Comparison of ENCODE assay signal across 23 cellular contexts in the genomic region with DNA sequence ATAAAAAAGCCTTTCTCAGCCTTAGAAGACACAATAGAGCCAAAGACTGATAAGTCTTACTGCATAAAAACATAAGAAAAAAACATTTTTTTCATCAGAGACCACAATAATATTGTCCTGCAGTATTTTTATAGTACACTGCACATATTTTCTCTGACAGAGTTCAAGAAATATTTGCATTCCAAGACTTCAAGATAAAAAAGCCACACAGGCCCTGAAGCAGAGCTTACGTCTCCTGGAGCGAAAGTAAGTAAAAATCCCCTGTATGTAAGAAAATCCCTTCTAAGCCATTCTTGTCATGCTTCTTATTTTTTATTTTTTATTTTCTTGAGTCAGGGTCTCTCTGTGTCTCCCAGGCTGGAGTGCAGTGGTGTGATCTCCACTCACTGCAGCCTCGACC.
DNase-seq lines count a peak whose midpoint lies in the region; ATAC-seq and TF ChIP-seq lines count a peak whose summit lies in the region.
"Had no signal": no experiment of that assay in that cellular context is flagged by ENCODE, and none has a peak within 500 bp of the region (broad histone marks: within the 10 kb centered on the region; RNA-seq: fewer than 3 reads in every experiment).

No MANE protein-coding gene starts in this region.

- intact Hi-C loops in upper lobe of right lung (cut with DNase I) = no loop called here
- intact Hi-C loops in left ventricle myocardium inferior (cut with micrococcal nuclease) = no loop called here

- H3K27ac ChIP-seq in coronary artery (peak overlapping the region; percentile 39 to 48), upper lobe of right lung (no peak overlapping the region), left ventricle myocardium inferior (replicated peaks) (no peak overlapping the region)
- H3K27ac ChIP-seq: 22Rv1, heart left ventricle, HL-60 had no signal

- no peaks in the 10 kb centered on the region for H3K27me3 ChIP-seq in upper lobe of right lung
- H3K27me3 ChIP-seq in left ventricle myocardium inferior (ENCODE audit: low read depth) = no peaks in the 10 kb centered on the region
- H3K27me3 ChIP-seq: heart left ventricle had no signal

- ATAC-seq in SK-N-SH treated with all-trans-retinoic acid at 6 μM for 48 hours = peak; percentile 84
- ATAC-seq in upper lobe of right lung = no peak
- no peak for ATAC-seq in HG02884 (IDR thresholded peaks at IDR 0.05; ENCODE audit: unreplicated experiment)
- ATAC-seq: activated CD4-positive, alpha-beta T cell treated with anti-CD3 and anti-CD28 coated beads for 36 hours; heart left ventricle; left colon had no signal

- peaks cover 6% of the 10 kb centered on the region for H3K4me1 ChIP-seq in upper lobe of right lung
- no peaks in the 10 kb centered on the region for H3K4me1 ChIP-seq in left ventricle myocardium inferior
- H3K4me1 ChIP-seq: heart left ventricle had no signal

- TF ChIP-seq CTCF in coronary artery (IDR thresholded peaks at IDR 0.05) (no peak), upper lobe of right lung (IDR thresholded peaks at IDR 0.05) (no peak), left ventricle myocardium inferior (IDR thresholded peaks at IDR 0.05; ENCODE audit: borderline replicate concordance) (no peak)

- DNase-seq in A172 (ENCODE audit: low spot score) (peak; percentile 32), coronary artery (ENCODE audit: low spot score) (no peak), kidney glomerular epithelial cell (lab: John Stamatoyannopoulos, UW) (peak; percentile 65), upper lobe of right lung (no peak), Kasumi-1 (lab: John Stamatoyannopoulos, UW) (no peak), left ventricle myocardium inferior (no peak)
- DNase-seq: activated CD4-positive, alpha-beta T cell treated with anti-CD3 and anti-CD28 coated beads for 36 hours; activated CD8-positive, alpha-beta memory T cell treated with anti-CD3 and anti-CD28 coated beads for 24 hours; activated gamma-delta T cell; activated naive CD8-positive, alpha-beta T cell treated with anti-CD3 and anti-CD28 coated beads, Interleukin-2, amount 10 ng/mL, durations not matched to agents 7 days and 5 days; activated T-cell treated with anti-CD3 and anti-CD28 coated beads, Interleukin-2, amount 50 U/mL, for 1 hour; AML-193; CD4-positive, alpha-beta memory T cell; heart left ventricle; left colon; NCI-H1436 treated with DMSO at 0.1 percent for 48 hours; NCI-H2107; NCI-H446; NCI-H82 had no signal

- H3K9me3 ChIP-seq in upper lobe of right lung (no peaks in the 10 kb centered on the region), left ventricle myocardium inferior (replicated peaks) (peaks cover 5% of the 10 kb centered on the region)

- no peaks in the 10 kb centered on the region for H3K36me3 ChIP-seq in upper lobe of right lung
- H3K36me3 ChIP-seq in left ventricle myocardium inferior = no peaks in the 10 kb centered on the region
- H3K36me3 ChIP-seq: heart left ventricle had no signal

- no peak overlapping the region for H3K4me3 ChIP-seq in coronary artery
- no peak overlapping the region for H3K4me3 ChIP-seq in upper lobe of right lung
- H3K4me3 ChIP-seq in left ventricle myocardium inferior = no peak overlapping the region
- H3K4me3 ChIP-seq: heart left ventricle had no signal

TF ChIP-seq in SK-N-SH treated with all-trans-retinoic acid at 6 μM for 48 hours, 23 proteins besides CTCF, POLR2A, EP300 and RAD21:
- TF ChIP-seq ARNTL (CRISPR knock-in tag; IDR thresholded peaks at IDR 0.05; ENCODE audit: borderline replicate concordance, low read depth) = no peak
- TF ChIP-seq PPARA (CRISPR knock-in tag; IDR thresholded peaks at IDR 0.05; ENCODE audit: borderline replicate concordance) = no peak
- TF ChIP-seq ZFP30 (CRISPR knock-in tag; IDR thresholded peaks at IDR 0.05) = no peak
- TF ChIP-seq ZC3H10 (CRISPR knock-in tag; IDR thresholded peaks at IDR 0.05) = no peak
- TF ChIP-seq GLIS3 (CRISPR knock-in tag; IDR thresholded peaks at IDR 0.05) = no peak
- TF ChIP-seq TSHZ2 (CRISPR knock-in tag; IDR thresholded peaks at IDR 0.05) = no peak
- no peak for TF ChIP-seq CSDC2 (CRISPR knock-in tag; IDR thresholded peaks at IDR 0.05)
- TF ChIP-seq ZNF565 (CRISPR knock-in tag; conservative IDR thresholded peaks at IDR 0.05; ENCODE audit: low read depth) = no peak
- no peak for TF ChIP-seq SNAI2 (CRISPR knock-in tag; IDR thresholded peaks at IDR 0.05)
- TF ChIP-seq, protein P1, sequence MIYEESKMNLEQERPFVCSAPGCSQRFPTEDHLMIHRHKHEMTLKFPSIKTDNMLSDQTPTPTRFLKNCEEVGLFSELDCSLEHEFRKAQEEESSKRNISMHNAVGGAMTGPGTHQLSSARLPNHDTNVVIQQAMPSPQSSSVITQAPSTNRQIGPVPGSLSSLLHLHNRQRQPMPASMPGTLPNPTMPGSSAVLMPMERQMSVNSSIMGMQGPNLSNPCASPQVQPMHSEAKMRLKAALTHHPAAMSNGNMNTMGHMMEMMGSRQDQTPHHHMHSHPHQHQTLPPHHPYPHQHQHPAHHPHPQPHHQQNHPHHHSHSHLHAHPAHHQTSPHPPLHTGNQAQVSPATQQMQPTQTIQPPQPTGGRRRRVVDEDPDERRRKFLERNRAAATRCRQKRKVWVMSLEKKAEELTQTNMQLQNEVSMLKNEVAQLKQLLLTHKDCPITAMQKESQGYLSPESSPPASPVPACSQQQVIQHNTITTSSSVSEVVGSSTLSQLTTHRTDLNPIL (CRISPR knock-in tag; IDR thresholded peaks at IDR 0.05; ENCODE audit: low read depth) = no peak
- no peak for TF ChIP-seq ZNF8 (CRISPR knock-in tag; IDR thresholded peaks at IDR 0.05)
- no peak for TF ChIP-seq ZFP3 (CRISPR knock-in tag; IDR thresholded peaks at IDR 0.05)
- no peak for TF ChIP-seq POU6F1 (CRISPR knock-in tag; IDR thresholded peaks at IDR 0.05; ENCODE audit: borderline replicate concordance, low read depth)
- TF ChIP-seq OSR1 (CRISPR knock-in tag; IDR thresholded peaks at IDR 0.05) = no peak
- TF ChIP-seq, protein P2, sequence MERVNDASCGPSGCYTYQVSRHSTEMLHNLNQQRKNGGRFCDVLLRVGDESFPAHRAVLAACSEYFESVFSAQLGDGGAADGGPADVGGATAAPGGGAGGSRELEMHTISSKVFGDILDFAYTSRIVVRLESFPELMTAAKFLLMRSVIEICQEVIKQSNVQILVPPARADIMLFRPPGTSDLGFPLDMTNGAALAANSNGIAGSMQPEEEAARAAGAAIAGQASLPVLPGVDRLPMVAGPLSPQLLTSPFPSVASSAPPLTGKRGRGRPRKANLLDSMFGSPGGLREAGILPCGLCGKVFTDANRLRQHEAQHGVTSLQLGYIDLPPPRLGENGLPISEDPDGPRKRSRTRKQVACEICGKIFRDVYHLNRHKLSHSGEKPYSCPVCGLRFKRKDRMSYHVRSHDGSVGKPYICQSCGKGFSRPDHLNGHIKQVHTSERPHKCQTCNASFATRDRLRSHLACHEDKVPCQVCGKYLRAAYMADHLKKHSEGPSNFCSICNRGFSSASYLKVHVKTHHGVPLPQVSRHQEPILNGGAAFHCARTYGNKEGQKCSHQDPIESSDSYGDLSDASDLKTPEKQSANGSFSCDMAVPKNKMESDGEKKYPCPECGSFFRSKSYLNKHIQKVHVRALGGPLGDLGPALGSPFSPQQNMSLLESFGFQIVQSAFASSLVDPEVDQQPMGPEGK (CRISPR knock-in tag; IDR thresholded peaks at IDR 0.05; ENCODE audit: borderline replicate concordance) = no peak
- no peak for TF ChIP-seq TOX (CRISPR knock-in tag; IDR thresholded peaks at IDR 0.05; ENCODE audit: borderline replicate concordance)
- TF ChIP-seq ISL1 (CRISPR knock-in tag; IDR thresholded peaks at IDR 0.05) = no peak
- TF ChIP-seq RARB (CRISPR knock-in tag; IDR thresholded peaks at IDR 0.05) = no peak
- TF ChIP-seq TCF4 (CRISPR knock-in tag; IDR thresholded peaks at IDR 0.05; ENCODE audit: borderline replicate concordance) = no peak
TF ChIP-seq in SK-N-SH treated with all-trans-retinoic acid at 6 μM for 48 hours: peak in this region for 0.

Comparison
In these comparisons a context has a peak if more than half of its experiments do, and no peak if none do; other contexts are left out.
1. DNase-seq: peak in A172 (single experiment) and kidney glomerular epithelial cell (single experiment); none in coronary artery (single experiment), upper lobe of right lung (single experiment), Kasumi-1 (0 of 2) and left ventricle myocardium inferior (single experiment).
2. H3K27ac ChIP-seq: peak in coronary artery (2 of 2); none in upper lobe of right lung (single experiment) and left ventricle myocardium inferior (single experiment).